In genomic region chr1:228143480-228144212, GRCh38 we compare ENCODE assay signal across 12 cellular contexts. TPM values are rescaled to one million over a fixed set of nuclear protein-coding genes. Genes with fewer than 3 reads are reported as not detected.
DNase-seq lines count a peak whose midpoint lies in the region; ATAC-seq and TF ChIP-seq lines count a peak whose summit lies in the region.
"Had no signal": no experiment of that assay in that cellular context is flagged by ENCODE, and none has a peak within 500 bp of the region (broad histone marks: within the 10 kb centered on the region; RNA-seq: fewer than 3 reads in every experiment).

No MANE protein-coding gene starts in this region.

- no peak for TF ChIP-seq CTCF in CD4-positive, alpha-beta T cell (IDR thresholded peaks at IDR 0.05)
- TF ChIP-seq CTCF in GM20000 (IDR thresholded peaks at IDR 0.05; ENCODE audit: extremely low read depth, missing control alignments) (no peak), nephron (IDR thresholded peaks at IDR 0.05; ENCODE audit: unreplicated experiment in 3 of 3) (no peak), esophagus muscularis mucosa (IDR thresholded peaks at IDR 0.05) (no peak)

- H3K4me3 Mint-ChIP-seq in CD4-positive, alpha-beta T cell = peak overlapping the region; percentile 90
- peak overlapping the region; percentile 50 to 91 (median 73) for H3K4me3 Mint-ChIP-seq in nephron
- H3K4me3 Mint-ChIP-seq: activated B cell treated with CpG ODN at 0.5 μM for 24 hours had no signal

- peaks cover 44% of the 10 kb centered on the region for H3K4me1 Mint-ChIP-seq in CD4-positive, alpha-beta T cell (ENCODE audit: low read depth)
- H3K4me1 Mint-ChIP-seq in nephron = peaks cover 24% of the 10 kb centered on the region

- H3K9me3 ChIP-seq in CD4-positive, alpha-beta T cell (ENCODE audit: control insufficient read depth, low read length) = no peaks in the 10 kb centered on the region
- H3K9me3 ChIP-seq in adipocyte (ENCODE audit: control insufficient read depth, low read length) (no peaks in the 10 kb centered on the region), esophagus muscularis mucosa (no peaks in the 10 kb centered on the region)

- H3K9ac ChIP-seq in adipocyte (ENCODE audit: low read length) = peak overlapping the region; percentile 98

- no peaks in the 10 kb centered on the region for H3K27me3 Mint-ChIP-seq in CD4-positive, alpha-beta T cell
- H3K27me3 Mint-ChIP-seq in nephron (ENCODE audit: low read depth) = no peaks in the 10 kb centered on the region
- H3K27me3 Mint-ChIP-seq: activated B cell treated with CpG ODN at 0.5 μM for 24 hours had no signal

- TF ChIP-seq EP300 in esophagus muscularis mucosa (IDR thresholded peaks at IDR 0.05) = no peak

- peaks cover 42% of the 10 kb centered on the region for H3K36me3 Mint-ChIP-seq in CD4-positive, alpha-beta T cell (ENCODE audit: low read depth)
- H3K36me3 Mint-ChIP-seq in nephron (ENCODE audit: low read depth) = no peaks in the 10 kb centered on the region

- H3K27me3 ChIP-seq in CD4-positive, alpha-beta T cell (ENCODE audit: control insufficient read depth, insufficient read depth, low read length) = no peaks in the 10 kb centered on the region
- H3K27me3 ChIP-seq in adipocyte (replicated peaks; ENCODE audit: control insufficient read depth, insufficient read depth, low read length) (no peaks in the 10 kb centered on the region), esophagus muscularis mucosa (no peaks in the 10 kb centered on the region)
- H3K27me3 ChIP-seq: hepatocyte had no signal

- peak overlapping the region; percentile 71 for H3K27ac Mint-ChIP-seq in CD4-positive, alpha-beta T cell
- H3K27ac Mint-ChIP-seq in nephron = peak overlapping the region in 1 of 3 experiments; percentile 26
- H3K27ac Mint-ChIP-seq: activated B cell treated with CpG ODN at 0.5 μM for 24 hours had no signal

- H3K4me1 ChIP-seq in adipocyte (ENCODE audit: control insufficient read depth, insufficient read depth, low read length) (peaks cover 35% of the 10 kb centered on the region), esophagus muscularis mucosa (peaks cover 53 to 85% (median 80%) of the 10 kb centered on the region in 4 donors)

- intact Hi-C loops in CD4-positive, alpha-beta T cell (cut with DNase I, micrococcal nuclease) = loop anchor here in 1 of 2 experiments (10.0 kb wide), 1 partner anchor 1361 kb away; the partner anchor contains the start of gene NUP133
- intact Hi-C loops in esophagus muscularis mucosa (cut with DNase I) = no loop called here

- CTCF ChIA-PET in CD4-positive, alpha-beta T cell (lab: Charles Lee) = interaction anchor here (1.6 to 1.7 kb wide), 2 partner anchors 21 to 22 kb away, joined by 3 to 9 read pairs; partner anchors contain the start of gene IBA57

- H3K27ac ChIP-seq in CD4-positive, alpha-beta T cell (ENCODE audit: low read depth, low read length) = no peak overlapping the region
- H3K27ac ChIP-seq in esophagus muscularis mucosa (replicated peaks in 1 of 4) = no peak overlapping the region
- H3K27ac ChIP-seq: hepatocyte had no signal

- ATAC-seq in CD4-positive, alpha-beta T cell (ENCODE audit: poor library complexity) = no peak
- no peak for ATAC-seq in GM18502 (IDR thresholded peaks at IDR 0.05; ENCODE audit: poor library complexity, unreplicated experiment)

- POLR2A ChIA-PET in CD4-positive, alpha-beta T cell (lab: Charles Lee) = interaction anchor here (0.9 to 3.9 kb wide), 5 partner anchors 8 to 22 kb away, joined by 3 to 33 read pairs (median 3); partner anchors contain the start of gene IBA57

- WGBS in esophagus muscularis mucosa = 83% methylated on average over 13 of the region's 13 CpGs

- no peak for DNase-seq in CD4-positive, alpha-beta T cell
- peak; percentile 14 for DNase-seq in GM20000 (ENCODE audit: low spot score)
- no peak for DNase-seq in adipocyte (ENCODE audit: low read depth)
- no peak for DNase-seq in esophagus muscularis mucosa (ENCODE audit: extremely low spot score)
- no peak for DNase-seq in NOMO-1 treated with dmso at 0.1 percent for 144 hours (lab: John Stamatoyannopoulos, UW; ENCODE audit: unreplicated experiment)
- DNase-seq in NCI-H1092 (lab: John Stamatoyannopoulos, UW) = no peak
- DNase-seq: activated B cell treated with CpG ODN at 0.5 μM for 24 hours, aorta, Kasumi-1 had no signal

- peaks cover 26% of the 10 kb centered on the region for H3K36me3 ChIP-seq in adipocyte (ENCODE audit: control insufficient read depth, insufficient read depth, low read length, severe bottlenecking)
- H3K36me3 ChIP-seq in esophagus muscularis mucosa = peaks cover 7 to 46% (median 40%) of the 10 kb centered on the region in 4 donors

- TF ChIP-seq POLR2A in esophagus muscularis mucosa (IDR thresholded peaks at IDR 0.05; ENCODE audit: low read depth) = no peak

- H3K9me3 Mint-ChIP-seq in CD4-positive, alpha-beta T cell = no peaks in the 10 kb centered on the region
- H3K9me3 Mint-ChIP-seq in nephron = no peaks in the 10 kb centered on the region
- H3K9me3 Mint-ChIP-seq: activated B cell treated with CpG ODN at 0.5 μM for 24 hours had no signal

- H3K4me3 ChIP-seq in adipocyte (ENCODE audit: low read length) (no peak overlapping the region), esophagus muscularis mucosa (no peak overlapping the region)
- H3K4me3 ChIP-seq: hepatocyte had no signal

RNA-seq across cellular contexts. Expression of gene GUK1, which starts 3.6 kb away (rescaled TPM):
- 100 to 1,000 TPM; 373 to 378 TPM for total RNA-seq in CD4-positive, alpha-beta T cell
- total RNA-seq in esophagus muscularis mucosa = 100 to 1,000 TPM; 292 to 354 (median 305) TPM

RNA-seq across cellular contexts. Expression of gene GJC2, which starts 6.1 kb away (rescaled TPM):
- total RNA-seq in CD4-positive, alpha-beta T cell = 1 to 10 TPM; 2.1 to 2.4 TPM
- total RNA-seq in esophagus muscularis mucosa = 10 to 100 TPM in 1 of 4 donors, 1 to 10 TPM in 3; 6.0 to 11.3 (median 7.8) TPM

RNA-seq across cellular contexts. Expression of gene IBA57, which starts 22.0 kb away (rescaled TPM):
- total RNA-seq in CD4-positive, alpha-beta T cell = 10 to 100 TPM; 19.7 to 19.9 TPM
- 10 to 100 TPM in 1 of 4 donors, 1 to 10 TPM in 3; 3.7 to 11.8 (median 6.6) TPM for total RNA-seq in esophagus muscularis mucosa

RNA-seq across cellular contexts. Expression of gene MRPL55, which starts 34.5 kb away (rescaled TPM):
- total RNA-seq in CD4-positive, alpha-beta T cell = 100 to 1,000 TPM; 120 to 128 TPM
- total RNA-seq in esophagus muscularis mucosa = 10 to 100 TPM; 52.3 to 64.9 (median 60.1) TPM

RNA-seq across cellular contexts. Expression of gene C1orf35, which starts 40.5 kb away (rescaled TPM):
- total RNA-seq in CD4-positive, alpha-beta T cell = 10 to 100 TPM; 36.6 to 40.3 TPM
- total RNA-seq in esophagus muscularis mucosa = 10 to 100 TPM; 11.2 to 24.3 (median 11.9) TPM
